In genomic region chr6:135087803-135088202, GRCh38 we compare ENCODE assay signal across 8 cellular contexts. TPM values are rescaled to one million over a fixed set of nuclear protein-coding genes. Genes with fewer than 3 reads are reported as not detected.
DNase-seq lines count a peak whose midpoint lies in the region; ATAC-seq and TF ChIP-seq lines count a peak whose summit lies in the region.

No MANE protein-coding gene starts in this region.

- CTCF ChIA-PET in CD8-positive, alpha-beta T cell (lab: Charles Lee): interaction anchor here (0.6 to 3.6 kb wide), 13 partner anchors 12 to 96 kb away, joined by 3 to 20 read pairs (median 3); partner anchors contain the start of genes HBS1L and MYB

- intact Hi-C loops in CD8-positive, alpha-beta T cell (cut with DNase I, micrococcal nuclease): loop anchor here (1.0 to 10.0 kb wide), 9 partner anchors 15 to 913 kb away; partner anchors contain the start of gene HBS1L (in 2 of the 2)
- intact Hi-C loops in activated CD4-positive, alpha-beta T cell treated with anti-CD3 and anti-CD28 coated beads, Interleukin-2, amount 10 ng/mL, durations not matched to agents 24 days and 14 days (cut with micrococcal nuclease): loop anchor here (1.0 to 5.0 kb wide), 5 partner anchors 34 to 911 kb away; partner anchors contain the start of gene HBS1L

- ATAC-seq in CD8-positive, alpha-beta T cell: peak; percentile 70
- ATAC-seq in HG02759 (IDR thresholded peaks at IDR 0.05; ENCODE audit: unreplicated experiment): peak; percentile 24

- peak in 6 of 7 experiments; percentile 6 to 69 (median 43) for DNase-seq in CD8-positive, alpha-beta T cell
- peak; percentile 89 for DNase-seq in activated CD4-positive, alpha-beta T cell treated with anti-CD3 and anti-CD28 coated beads, Interleukin-2, amount 10 ng/mL, durations not matched to agents 24 days and 14 days
- DNase-seq in fibroblast of villous mesenchyme (ENCODE audit: low read depth) (peak; percentile 30), NOMO-1 treated with dmso at 0.1 percent for 144 hours (lab: John Stamatoyannopoulos, UW; ENCODE audit: unreplicated experiment) (no peak), cerebellar nuclear complex (lab: John Stamatoyannopoulos, UW) (no peak), cortex of kidney (lab: John Stamatoyannopoulos, UW) (no peak)
- DNase-seq in NK-92 treated with Interleukin-12 subunit alpha and Interleukin-12 subunit beta, amount 100 ng/mL, for 24 hours (lab: John Stamatoyannopoulos, UW): no peak

- H3K27ac Mint-ChIP-seq in CD8-positive, alpha-beta T cell: peak overlapping the region; percentile 94
- H3K27ac Mint-ChIP-seq in activated CD4-positive, alpha-beta T cell treated with anti-CD3 and anti-CD28 coated beads, Interleukin-2, amount 10 ng/mL, durations not matched to agents 24 days and 14 days: peak overlapping the region; percentile 90

- TF ChIP-seq CTCF in CD8-positive, alpha-beta T cell (IDR thresholded peaks at IDR 0.05): no peak
- TF ChIP-seq CTCF in fibroblast of villous mesenchyme (IDR thresholded peaks at IDR 0.05; ENCODE audit: insufficient read depth, low read depth, low read length): no peak

- H3K27me3 Mint-ChIP-seq in CD8-positive, alpha-beta T cell (ENCODE audit: low read depth): no peaks in the 10 kb centered on the region
- H3K27me3 Mint-ChIP-seq in activated CD4-positive, alpha-beta T cell treated with anti-CD3 and anti-CD28 coated beads, Interleukin-2, amount 10 ng/mL, durations not matched to agents 24 days and 14 days: no peaks in the 10 kb centered on the region

- no peaks in the 10 kb centered on the region for H3K36me3 ChIP-seq in CD8-positive, alpha-beta T cell (ENCODE audit: insufficient read depth, low read length)

- peak overlapping the region; percentile 70 for H3K4me3 Mint-ChIP-seq in CD8-positive, alpha-beta T cell
- H3K4me3 Mint-ChIP-seq in activated CD4-positive, alpha-beta T cell treated with anti-CD3 and anti-CD28 coated beads, Interleukin-2, amount 10 ng/mL, durations not matched to agents 24 days and 14 days: peak overlapping the region; percentile 69

- peaks cover 57% of the 10 kb centered on the region for H3K4me1 ChIP-seq in CD8-positive, alpha-beta T cell (ENCODE audit: insufficient read depth, low read length)

- H3K27me3 ChIP-seq in CD8-positive, alpha-beta T cell (ENCODE audit: insufficient read depth, low read length): no peaks in the 10 kb centered on the region

- H3K9me3 Mint-ChIP-seq in CD8-positive, alpha-beta T cell: peaks cover 3% of the 10 kb centered on the region
- peaks cover 4% of the 10 kb centered on the region for H3K9me3 Mint-ChIP-seq in activated CD4-positive, alpha-beta T cell treated with anti-CD3 and anti-CD28 coated beads, Interleukin-2, amount 10 ng/mL, durations not matched to agents 24 days and 14 days

- H3K4me1 Mint-ChIP-seq in CD8-positive, alpha-beta T cell (ENCODE audit: low read depth): peaks cover 70% of the 10 kb centered on the region
- H3K4me1 Mint-ChIP-seq in activated CD4-positive, alpha-beta T cell treated with anti-CD3 and anti-CD28 coated beads, Interleukin-2, amount 10 ng/mL, durations not matched to agents 24 days and 14 days: peaks cover 66% of the 10 kb centered on the region

- H3K4me3 ChIP-seq in CD8-positive, alpha-beta T cell (ENCODE audit: low read depth, low read length): peak overlapping the region; percentile 19
- H3K4me3 ChIP-seq in fibroblast of villous mesenchyme (ENCODE audit: low read depth, low read length): no peak overlapping the region

- H3K36me3 Mint-ChIP-seq in CD8-positive, alpha-beta T cell: no peaks in the 10 kb centered on the region
- H3K36me3 Mint-ChIP-seq in activated CD4-positive, alpha-beta T cell treated with anti-CD3 and anti-CD28 coated beads, Interleukin-2, amount 10 ng/mL, durations not matched to agents 24 days and 14 days (ENCODE audit: low read depth): no peaks in the 10 kb centered on the region

- POLR2A ChIA-PET in CD8-positive, alpha-beta T cell (lab: Charles Lee): interaction anchor here (1.1 to 3.0 kb wide), 7 partner anchors 9 to 1202 kb away, joined by 3 to 26 read pairs (median 4); partner anchors contain the start of genes BCLAF1 and HBS1L

- H3K9me3 ChIP-seq in CD8-positive, alpha-beta T cell (ENCODE audit: low read length): no peaks in the 10 kb centered on the region

- H3K27ac ChIP-seq in CD8-positive, alpha-beta T cell (ENCODE audit: low read depth, low read length): peak overlapping the region; percentile 28

RNA-seq across cellular contexts. Expression of gene HBS1L, which starts 33.2 kb away (rescaled TPM):
- 100 to 1,000 TPM; 119 to 123 TPM for total RNA-seq in CD8-positive, alpha-beta T cell
- 94.4 and 104 TPM in 2 replicates for total RNA-seq in activated CD4-positive, alpha-beta T cell treated with anti-CD3 and anti-CD28 coated beads, Interleukin-2, amount 10 ng/mL, durations not matched to agents 24 days and 14 days
- total RNA-seq in fibroblast of villous mesenchyme: 76.7 and 114 TPM in 2 replicates

Comparison
In these comparisons a context has a peak if more than half of its experiments do, and no peak if none do; other contexts are left out.
1. DNase-seq: peak in CD8-positive, alpha-beta T cell (6 of 7), activated CD4-positive, alpha-beta T cell treated with anti-CD3 and anti-CD28 coated beads, Interleukin-2, amount 10 ng/mL, durations not matched to agents 24 days and 14 days (single experiment) and fibroblast of villous mesenchyme (single experiment); none in NOMO-1 treated with dmso at 0.1 percent for 144 hours (single experiment), cerebellar nuclear complex (0 of 2), NK-92 treated with Interleukin-12 subunit alpha and Interleukin-12 subunit beta, amount 100 ng/mL, for 24 hours (single experiment) and cortex of kidney (single experiment).